1 cellular context compared by ENCODE assay signal in the genomic region with DNA sequence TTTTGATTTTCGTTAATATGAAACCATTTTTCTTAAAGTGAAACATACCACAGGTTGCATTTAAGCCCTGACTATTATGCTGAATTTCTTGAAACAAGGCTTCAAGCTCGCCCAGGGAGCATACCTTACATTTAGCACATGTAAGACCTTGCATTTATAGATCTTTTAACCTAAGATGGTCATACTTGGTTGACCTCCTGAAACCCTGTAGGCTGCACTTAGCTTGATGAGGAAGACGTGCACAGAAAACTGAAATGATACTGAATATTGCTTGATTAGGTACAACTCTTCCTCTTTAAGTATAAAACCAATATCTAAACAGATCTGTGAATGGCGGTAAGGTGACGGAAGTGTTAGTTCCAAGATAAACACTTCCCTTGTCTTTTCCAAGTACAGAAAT.
TF ChIP-seq lines count a peak whose summit lies in the region.

No MANE protein-coding gene starts in this region.

TF ChIP-seq in GM12878, 131 proteins besides CTCF, POLR2A, EP300 and RAD21 (continued from another document):
- TF ChIP-seq, protein P1, sequence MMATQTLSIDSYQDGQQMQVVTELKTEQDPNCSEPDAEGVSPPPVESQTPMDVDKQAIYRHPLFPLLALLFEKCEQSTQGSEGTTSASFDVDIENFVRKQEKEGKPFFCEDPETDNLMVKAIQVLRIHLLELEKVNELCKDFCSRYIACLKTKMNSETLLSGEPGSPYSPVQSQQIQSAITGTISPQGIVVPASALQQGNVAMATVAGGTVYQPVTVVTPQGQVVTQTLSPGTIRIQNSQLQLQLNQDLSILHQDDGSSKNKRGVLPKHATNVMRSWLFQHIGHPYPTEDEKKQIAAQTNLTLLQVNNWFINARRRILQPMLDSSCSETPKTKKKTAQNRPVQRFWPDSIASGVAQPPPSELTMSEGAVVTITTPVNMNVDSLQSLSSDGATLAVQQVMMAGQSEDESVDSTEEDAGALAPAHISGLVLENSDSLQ (IDR thresholded peaks at IDR 0.05) = no peak
